In genomic region chr14:52551696-52552062, GRCh38 we compare ENCODE assay signal across 8 cellular contexts. TPM values are rescaled to one million over a fixed set of nuclear protein-coding genes. Genes with fewer than 3 reads are reported as not detected.
A peak's percentile ranks its signal among the peaks of the same experiment; 100 is the strongest.
DNase-seq lines count a peak whose midpoint lies in the region; ATAC-seq and TF ChIP-seq lines count a peak whose summit lies in the region.

No MANE protein-coding gene starts in this region.

- peak overlapping the region; percentile 91 for H3K4me3 Mint-ChIP-seq in stimulated activated effector memory CD8-positive, alpha-beta T cell treated with anti-CD3 and anti-CD28 coated beads, Interleukin-12 subunit alpha, Interleukin-12 subunit beta, amount 100 ng/mL, for 72 hours

- no peaks in the 10 kb centered on the region for H3K27me3 ChIP-seq in GM23248 (replicated peaks; ENCODE audit: insufficient read depth)
- no peaks in the 10 kb centered on the region for H3K27me3 ChIP-seq in brain microvascular endothelial cell (replicated peaks)

- no peaks in the 10 kb centered on the region for H3K36me3 ChIP-seq in GM23248 (ENCODE audit: low read depth)
- H3K36me3 ChIP-seq in brain microvascular endothelial cell (replicated peaks) = no peaks in the 10 kb centered on the region

- H3K4me3 ChIP-seq in GM23248 (peak overlapping the region; percentile 76), brain microvascular endothelial cell (ENCODE audit: low read depth, low read length) (peak overlapping the region; percentile 78)

- peak; percentile 61 for TF ChIP-seq CTCF in brain microvascular endothelial cell (IDR thresholded peaks at IDR 0.05; ENCODE audit: low read depth, low read length, missing control alignments)

- peak overlapping the region; percentile 71 for H3K9ac ChIP-seq in GM23248

- POLR2A ChIA-PET in HEK293T (lab: Yijun Ruan, JAX) = interaction anchor here (1.0 to 2.9 kb wide), 6 partner anchors 11 to 239 kb away, joined by 3 to 18 read pairs (median 4); partner anchors contain the start of gene GNPNAT1

- H3K4me1 ChIP-seq in GM23248 (ENCODE audit: insufficient read depth) = peaks cover 7% of the 10 kb centered on the region; the same call in 1 of the 2 replicates

- H3K4me2 ChIP-seq in GM23248 (ENCODE audit: unreplicated experiment) = peak overlapping the region; percentile 90

- H3K4me1 Mint-ChIP-seq in stimulated activated effector memory CD8-positive, alpha-beta T cell treated with anti-CD3 and anti-CD28 coated beads, Interleukin-12 subunit alpha, Interleukin-12 subunit beta, amount 100 ng/mL, for 72 hours = peaks cover 28% of the 10 kb centered on the region

- H2AFZ ChIP-seq in GM23248 = peak overlapping the region; percentile 90

- no peaks in the 10 kb centered on the region for H3K79me2 ChIP-seq in GM23248 (ENCODE audit: insufficient read depth)

- H3K36me3 Mint-ChIP-seq in stimulated activated effector memory CD8-positive, alpha-beta T cell treated with anti-CD3 and anti-CD28 coated beads, Interleukin-12 subunit alpha, Interleukin-12 subunit beta, amount 100 ng/mL, for 72 hours = peaks cover 13% of the 10 kb centered on the region

- WGBS in GM23248 (ENCODE audit: low coverage in 1 of 2, low lambda C conversion rate in 2 of 2, missing lambda C conversion rate in 2 of 2), 2 experiments = 3 to 4% methylated on average over 8 of the region's 8 CpGs

- no peaks in the 10 kb centered on the region for H3K9me2 ChIP-seq in GM23248 (ENCODE audit: insufficient read depth)

- H3F3A ChIP-seq in GM23248 (ENCODE audit: insufficient read depth) = no peaks in the 10 kb centered on the region

- H4K20me1 ChIP-seq in GM23248 (ENCODE audit: insufficient read depth) = no peaks in the 10 kb centered on the region

- ATAC-seq in stimulated activated effector memory CD8-positive, alpha-beta T cell treated with anti-CD3 and anti-CD28 coated beads, Interleukin-12 subunit alpha, Interleukin-12 subunit beta, amount 100 ng/mL, for 72 hours = no peak

- peak; percentile 82 for DNase-seq in Ammon's horn (ENCODE audit: low spot score)
- DNase-seq in GM23248 = peak; percentile 53
- peak; percentile 48 for DNase-seq in NCI-H748 treated with DMSO at 0.1 percent for 48 hours (lab: John Stamatoyannopoulos, UW)
- DNase-seq in brain microvascular endothelial cell = peak; percentile 25
- peak; percentile 51 for DNase-seq in iris pigment epithelial cell (ENCODE audit: low read depth)
- DNase-seq in stimulated activated effector memory CD8-positive, alpha-beta T cell treated with anti-CD3 and anti-CD28 coated beads, Interleukin-12 subunit alpha, Interleukin-12 subunit beta, amount 100 ng/mL, for 72 hours (ENCODE audit: low spot score in 2 of 2) = no peak
- no peak for DNase-seq in NK-92 treated with Interleukin-12 subunit alpha and Interleukin-12 subunit beta, amount 100 ng/mL, for 24 hours (lab: John Stamatoyannopoulos, UW)
- no peak for DNase-seq in HEK293T (ENCODE audit: extremely low spot score)

- in situ Hi-C loops in GM23248 (cut with MboI) = no loop called here
- in situ Hi-C loops in brain microvascular endothelial cell (cut with HindIII; ENCODE audit: low pct_ligation_motif_present, low sequenced_read_pairs) = no loop called here

- peak overlapping the region; percentile 36 for H3K27ac ChIP-seq in GM23248
- H3K27ac ChIP-seq in brain microvascular endothelial cell = peak overlapping the region; percentile 72

- H3K9me3 Mint-ChIP-seq in stimulated activated effector memory CD8-positive, alpha-beta T cell treated with anti-CD3 and anti-CD28 coated beads, Interleukin-12 subunit alpha, Interleukin-12 subunit beta, amount 100 ng/mL, for 72 hours = no peaks in the 10 kb centered on the region

- CTCF ChIA-PET in HEK293T (lab: Yijun Ruan, JAX) = interaction anchor here (0.5 to 1.2 kb wide), 4 partner anchors 15 to 508 kb away, joined by 3 to 6 read pairs (median 4); no protein-coding TSS in a partner anchor

- H3K27ac Mint-ChIP-seq in stimulated activated effector memory CD8-positive, alpha-beta T cell treated with anti-CD3 and anti-CD28 coated beads, Interleukin-12 subunit alpha, Interleukin-12 subunit beta, amount 100 ng/mL, for 72 hours = peak overlapping the region; percentile 74

- no peaks in the 10 kb centered on the region for H3K9me3 ChIP-seq in GM23248 (ENCODE audit: low read depth)

TF ChIP-seq in HEK293T, 16 proteins besides CTCF, POLR2A, EP300 and RAD21:
- no peak for TF ChIP-seq FOXM1 (IDR thresholded peaks at IDR 0.05; ENCODE audit: borderline replicate concordance)
- no peak for TF ChIP-seq ELF4 (IDR thresholded peaks at IDR 0.05)
- no peak for TF ChIP-seq NFRKB (IDR thresholded peaks at IDR 0.05)
- no peak for TF ChIP-seq TARDBP (IDR thresholded peaks at IDR 0.05)
- no peak for TF ChIP-seq CTBP1 (IDR thresholded peaks at IDR 0.05; ENCODE audit: borderline replicate concordance)
- no peak for TF ChIP-seq SP1 (IDR thresholded peaks at IDR 0.05)
- no peak for TF ChIP-seq L3MBTL2 (conservative IDR thresholded peaks at IDR 0.05)
- no peak for TF ChIP-seq PKNOX1 (IDR thresholded peaks at IDR 0.05)
- no peak for TF ChIP-seq SUZ12 (IDR thresholded peaks at IDR 0.05)
- TF ChIP-seq BHLHE40 (IDR thresholded peaks at IDR 0.05; ENCODE audit: borderline replicate concordance) = no peak
- TF ChIP-seq HDGF (IDR thresholded peaks at IDR 0.05; ENCODE audit: borderline replicate concordance) = no peak
- no peak for TF ChIP-seq FOXK2 (IDR thresholded peaks at IDR 0.05)
- no peak for TF ChIP-seq FOXA1 (IDR thresholded peaks at IDR 0.05)
- no peak for TF ChIP-seq ZNF384 (IDR thresholded peaks at IDR 0.05)
- no peak for TF ChIP-seq ARNT (IDR thresholded peaks at IDR 0.05)
- TF ChIP-seq LEF1 (IDR thresholded peaks at IDR 0.05; ENCODE audit: borderline replicate concordance) = no peak

RNA-seq across cellular contexts. Expression of gene TXNDC16, which starts 0.6 kb away (rescaled TPM):
- total RNA-seq in GM23248 (2014; rRNA removed; shearing (Covaris generic)) = 2.1 and 2.5 TPM in 2 replicates
- polyA plus RNA-seq in GM23248 (2016; fragmentation: Nextera tagmentation; extraction: Ambion mirVana) = 1.9 and 2.4 TPM in 2 replicates

RNA-seq across cellular contexts. Expression of gene GPR137C, which starts 1.0 kb away (rescaled TPM):
- 0.89 and 1.1 TPM in 2 replicates for total RNA-seq in GM23248 (2014; rRNA removed; shearing (Covaris generic))
- polyA plus RNA-seq in GM23248 (2016; fragmentation: Nextera tagmentation; extraction: Ambion mirVana) = 0.70 and 0.86 TPM in 2 replicates

Comparison
In these comparisons a context has a peak if more than half of its experiments do, and no peak if none do; other contexts are left out.
1. DNase-seq: peak in Ammon's horn (single experiment), GM23248 (single experiment), NCI-H748 treated with DMSO at 0.1 percent for 48 hours (single experiment), brain microvascular endothelial cell (single experiment) and iris pigment epithelial cell (single experiment); none in stimulated activated effector memory CD8-positive, alpha-beta T cell treated with anti-CD3 and anti-CD28 coated beads, Interleukin-12 subunit alpha, Interleukin-12 subunit beta, amount 100 ng/mL, for 72 hours (0 of 2), NK-92 treated with Interleukin-12 subunit alpha and Interleukin-12 subunit beta, amount 100 ng/mL, for 24 hours (single experiment) and HEK293T (single experiment).